ENCODE assay signal across 18 cellular contexts in genomic region chr16:80300876-80301275, GRCh38.
DNase-seq lines count a peak whose midpoint lies in the region; ATAC-seq and TF ChIP-seq lines count a peak whose summit lies in the region.
"Had no signal": no experiment of that assay in that cellular context is flagged by ENCODE, and none has a peak within 500 bp of the region (broad histone marks: within the 10 kb centered on the region; RNA-seq: fewer than 3 reads in every experiment).

No MANE protein-coding gene starts in this region.

- TF ChIP-seq CTCF in RWPE2 (IDR thresholded peaks at IDR 0.05; ENCODE audit: poor library complexity, severe bottlenecking) = no peak

- peak overlapping the region; percentile 66 for H3K27ac ChIP-seq in RWPE2 (ENCODE audit: poor library complexity, severe bottlenecking)
- H3K27ac ChIP-seq: KMS-11, RWPE1, stomach had no signal

- peak; percentile 83 for ATAC-seq in RWPE2 (ENCODE audit: low read depth)
- no peak for ATAC-seq in naive thymus-derived CD8-positive, alpha-beta T cell
- ATAC-seq: activated T-helper 17 cell treated with anti-CD3 and anti-CD28 coated beads, Interleukin-2, amount 50 U/mL, for 72 hours; esophagus mucosa had no signal

- H3K27me3 Mint-ChIP-seq in naive thymus-derived CD8-positive, alpha-beta T cell = peaks cover 2 to 17% (median 6%) of the 10 kb centered on the region in 5 donors

- no peaks in the 10 kb centered on the region for H3K4me1 Mint-ChIP-seq in naive thymus-derived CD8-positive, alpha-beta T cell
- H3K4me1 Mint-ChIP-seq: activated T-helper 17 cell treated with anti-CD3 and anti-CD28 coated beads, Interleukin-2, amount 50 U/mL, for 72 hours; naive B cell had no signal

- peaks cover 0 to 12% (median 0%) of the 10 kb centered on the region in 9 donors for H3K9me3 Mint-ChIP-seq in naive thymus-derived CD8-positive, alpha-beta T cell

- no peak overlapping the region for H3K27ac Mint-ChIP-seq in naive thymus-derived CD8-positive, alpha-beta T cell
- H3K27ac Mint-ChIP-seq: activated T-helper 17 cell treated with anti-CD3 and anti-CD28 coated beads, Interleukin-2, amount 50 U/mL, for 72 hours; naive B cell had no signal

- POLR2A ChIA-PET in naive thymus-derived CD8-positive, alpha-beta T cell (lab: Charles Lee) = no interaction called here

- H3K9me3 ChIP-seq in RWPE2 (ENCODE audit: severe bottlenecking) = no peaks in the 10 kb centered on the region
- H3K9me3 ChIP-seq: stomach had no signal

- H3K4me3 ChIP-seq in RWPE2 (ENCODE audit: severe bottlenecking) = no peak overlapping the region
- H3K4me3 ChIP-seq: stomach had no signal

- DNase-seq in Daoy (ENCODE audit: low read depth) (peak; percentile 46), RWPE2 (ENCODE audit: low spot score) (no peak), fibroblast of gingiva (ENCODE audit: low read depth) (peak; percentile 39), renal cortical epithelial cell (ENCODE audit: low read depth) (peak; percentile 84), NCI-H1092 treated with DMSO at 0.1 percent for 48 hours (lab: John Stamatoyannopoulos, UW) (no peak)
- no peak for DNase-seq in naive thymus-derived CD8-positive, alpha-beta T cell
- DNase-seq in activated T-cell treated with anti-CD3 and anti-CD28 coated beads, Interleukin-2, amount 50 U/mL, for 1 hour = no peak
- DNase-seq in stimulated activated CD4-positive, alpha-beta T cell treated with anti-CD3 and anti-CD28 coated beads, Interleukin-4, amount 100 ng/mL, for 1 hour = no peak
- DNase-seq: central memory CD4-positive, alpha-beta T cell; naive B cell; NCI-H187; NCI-H69; retina; stomach had no signal

- H3K27me3 ChIP-seq in RWPE2 (ENCODE audit: insufficient read depth, poor library complexity, severe bottlenecking) = no peaks in the 10 kb centered on the region
- H3K27me3 ChIP-seq: stomach had no signal

- H3K4me1 ChIP-seq in RWPE2 (ENCODE audit: insufficient read depth, poor library complexity, severe bottlenecking) = peaks cover 12% of the 10 kb centered on the region

- no peaks in the 10 kb centered on the region for H3K36me3 ChIP-seq in RWPE2 (ENCODE audit: low read depth)
- H3K36me3 ChIP-seq: stomach had no signal

- no peaks in the 10 kb centered on the region for H3K36me3 Mint-ChIP-seq in naive thymus-derived CD8-positive, alpha-beta T cell
- H3K36me3 Mint-ChIP-seq: naive B cell had no signal

- no peak overlapping the region for H3K4me3 Mint-ChIP-seq in naive thymus-derived CD8-positive, alpha-beta T cell
- H3K4me3 Mint-ChIP-seq: activated T-helper 17 cell treated with anti-CD3 and anti-CD28 coated beads, Interleukin-2, amount 50 U/mL, for 72 hours; naive B cell had no signal

Comparison
In these comparisons a context has a peak if more than half of its experiments do, and no peak if none do; other contexts are left out.
1. DNase-seq: peak in Daoy (single experiment), fibroblast of gingiva (single experiment) and renal cortical epithelial cell (single experiment); none in RWPE2 (single experiment), naive thymus-derived CD8-positive, alpha-beta T cell (0 of 10), activated T-cell treated with anti-CD3 and anti-CD28 coated beads, Interleukin-2, amount 50 U/mL, for 1 hour (single experiment), NCI-H1092 treated with DMSO at 0.1 percent for 48 hours (single experiment) and stimulated activated CD4-positive, alpha-beta T cell treated with anti-CD3 and anti-CD28 coated beads, Interleukin-4, amount 100 ng/mL, for 1 hour (single experiment).